1 cellular context compared by ENCODE assay signal in genomic region chr11:57440744-57441414, GRCh38.
TF ChIP-seq lines count a peak whose summit lies in the region.

No MANE protein-coding gene starts in this region.

TF ChIP-seq in Ishikawa, 13 proteins besides CTCF, POLR2A, EP300 and RAD21 (continued from another document):
- no peak for TF ChIP-seq REST (IDR thresholded peaks at IDR 0.05; ENCODE audit: low read depth)
- no peak for TF ChIP-seq YY1 (IDR thresholded peaks at IDR 0.05; ENCODE audit: low read depth)
- no peak for TF ChIP-seq ZBTB7A (IDR thresholded peaks at IDR 0.05; ENCODE audit: low read depth)
